In genomic region chr18:59547691-59548182, GRCh38 we compare ENCODE assay signal across 12 cellular contexts.
DNase-seq lines count a peak whose midpoint lies in the region; ATAC-seq, FAIRE-seq and TF ChIP-seq lines count a peak whose summit lies in the region.
"Had no signal": no experiment of that assay in that cellular context is flagged by ENCODE, and none has a peak within 500 bp of the region (broad histone marks: within the 10 kb centered on the region; RNA-seq: fewer than 3 reads in every experiment).

No MANE protein-coding gene starts in this region.

- TF ChIP-seq CTCF in bronchial epithelial cell (IDR thresholded peaks at IDR 0.05; ENCODE audit: insufficient read depth, low read length, severe bottlenecking) (no peak), lower lobe of right lung (IDR thresholded peaks at IDR 0.05) (no peak)

- no peak for FAIRE-seq in bronchial epithelial cell (lab: Jason Lieb, UNC)

- peak; percentile 72 for DNase-seq in AG20443 (ENCODE audit: low spot score)
- peak; percentile 73 for DNase-seq in HT1080 (ENCODE audit: low read depth)
- peak; percentile 46 for DNase-seq in bronchial epithelial cell (ENCODE audit: low read depth)
- no peak for DNase-seq in lower lobe of right lung
- no peak for DNase-seq in activated gamma-delta T cell treated with Interleukin-2 at 50 U/mL for 16 hours
- DNase-seq in OCI-M2 (lab: John Stamatoyannopoulos, UW; ENCODE audit: unreplicated experiment), result no peak
- no peak for DNase-seq in T-helper 9 cell
- no peak for DNase-seq in cerebellum (ENCODE audit: low spot score)
- DNase-seq: GDM1; mucosa of descending colon; stimulated activated CD4-positive, alpha-beta T cell treated with anti-CD3 and anti-CD28 coated beads, Interleukin-1b, Interleukin-23, amount 100 ng/mL, for 48 hours had no signal

- H3K4me3 ChIP-seq in bronchial epithelial cell (ENCODE audit: low read depth, low read length) (no peak overlapping the region), lower lobe of right lung (no peak overlapping the region)
- H3K4me3 ChIP-seq: mucosa of descending colon, tibial nerve had no signal

- intact Hi-C loops in lower lobe of right lung (cut with DNase I), result no loop called here

- H3K27me3 ChIP-seq in bronchial epithelial cell (ENCODE audit: control insufficient read depth, insufficient read depth, low read length), result no peaks in the 10 kb centered on the region
- H3K27me3 ChIP-seq in lower lobe of right lung (ENCODE audit: low read depth), result no peaks in the 10 kb centered on the region
- H3K27me3 ChIP-seq: tibial nerve had no signal

- no peak overlapping the region for H3K27ac ChIP-seq in lower lobe of right lung
- H3K27ac ChIP-seq: tibial nerve had no signal

- no peaks in the 10 kb centered on the region for H3K36me3 ChIP-seq in bronchial epithelial cell (ENCODE audit: control insufficient read depth, insufficient read depth, low read length)
- H3K36me3 ChIP-seq in lower lobe of right lung, result no peaks in the 10 kb centered on the region
- H3K36me3 ChIP-seq: tibial nerve had no signal

- no peaks in the 10 kb centered on the region for H3K9me3 ChIP-seq in lower lobe of right lung
- H3K9me3 ChIP-seq: mucosa of descending colon, tibial nerve had no signal

- ATAC-seq in lower lobe of right lung, result peak; percentile 50 to 68
- ATAC-seq: mucosa of descending colon had no signal

- H3K4me1 ChIP-seq in lower lobe of right lung, result peaks cover 5% of the 10 kb centered on the region
- H3K4me1 ChIP-seq: tibial nerve had no signal

Comparison
In these comparisons a context has a peak if more than half of its experiments do, and no peak if none do; other contexts are left out.
1. DNase-seq: peak in AG20443 (single experiment), HT1080 (single experiment) and bronchial epithelial cell (single experiment); none in lower lobe of right lung (single experiment), activated gamma-delta T cell treated with Interleukin-2 at 50 U/mL for 16 hours (single experiment), OCI-M2 (single experiment), T-helper 9 cell (single experiment) and cerebellum (single experiment).